In the genomic region with DNA sequence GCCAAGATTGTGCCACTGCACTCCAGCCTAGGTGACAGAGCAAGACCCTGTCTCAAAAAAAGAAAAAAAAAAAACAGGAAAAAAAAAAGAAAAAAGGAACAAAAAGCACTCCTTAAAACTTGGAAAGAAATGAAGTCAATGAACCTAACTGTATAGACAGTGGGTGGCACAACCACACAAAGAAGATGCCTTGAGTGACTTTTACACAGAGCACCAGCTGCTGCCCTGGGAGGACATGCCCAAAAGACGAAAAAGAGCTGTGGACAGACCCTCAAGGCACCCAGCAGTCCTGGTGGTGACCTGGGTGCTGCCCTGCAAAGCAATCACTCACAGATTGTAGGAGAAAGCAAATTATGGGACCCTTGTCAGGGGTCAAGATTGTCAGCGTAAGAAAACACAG, we compare ENCODE assay signal across 13 cellular contexts.
"Had no signal": no experiment of that assay in that cellular context is flagged by ENCODE, and none has a peak within 500 bp of the region (broad histone marks: within the 10 kb centered on the region; RNA-seq: fewer than 3 reads in every experiment).

No MANE protein-coding gene starts in this region.

- ATAC-seq: foreskin keratinocyte, heart left ventricle, pancreas, T-cell had no signal

- H3K36me3 Mint-ChIP-seq: T-cell had no signal

- DNase-seq: activated CD4-positive, alpha-beta T cell treated with anti-CD3 and anti-CD28 coated beads for 48 hours; activated CD8-positive, alpha-beta memory T cell treated with anti-CD3 and anti-CD28 coated beads for 24 hours; activated gamma-delta T cell treated with Interleukin-2 at 50 U/mL for 16 hours; aorta; foreskin keratinocyte; heart left ventricle; pancreas; retina; stimulated activated CD4-positive, alpha-beta T cell treated with anti-CD3 and anti-CD28 coated beads, Interleukin-4, amount 100 ng/mL, for 4 hours; T-cell; upper lobe of left lung; WERI-Rb-1 had no signal

- H3K4me3 ChIP-seq: pancreas, SK-N-MC had no signal

- H3K27ac ChIP-seq: foreskin keratinocyte, heart left ventricle, pancreas, SK-N-MC, upper lobe of left lung, WERI-Rb-1 had no signal

- H3K9me3 ChIP-seq: heart left ventricle, pancreas, upper lobe of left lung had no signal

- H3K36me3 ChIP-seq: heart left ventricle, pancreas, upper lobe of left lung, WERI-Rb-1 had no signal

- H3K27me3 ChIP-seq: pancreas, upper lobe of left lung had no signal
